ENCODE assay signal across 26 cellular contexts in the genomic region with DNA sequence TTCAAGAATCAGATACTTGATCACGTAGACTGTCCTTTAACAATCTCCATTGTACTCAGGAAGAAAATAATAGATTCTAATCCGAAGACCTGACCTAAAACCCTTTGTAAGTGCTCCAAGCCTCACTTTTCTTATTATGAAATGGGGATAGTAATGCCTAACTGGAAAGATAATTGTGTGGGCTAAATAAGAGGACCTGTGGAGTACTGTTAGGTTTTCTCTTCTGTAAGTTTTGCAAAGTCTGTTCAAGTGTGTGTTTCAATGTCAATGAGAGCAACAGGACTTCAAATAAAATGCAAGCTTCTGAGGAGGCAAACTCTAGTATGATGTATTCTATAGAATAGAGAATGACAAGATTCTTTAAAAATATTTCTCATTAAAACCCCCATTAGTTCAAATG.
DNase-seq lines count a peak whose midpoint lies in the region; ATAC-seq, FAIRE-seq and TF ChIP-seq lines count a peak whose summit lies in the region.
"Had no signal": no experiment of that assay in that cellular context is flagged by ENCODE, and none has a peak within 500 bp of the region (broad histone marks: within the 10 kb centered on the region; RNA-seq: fewer than 3 reads in every experiment).

No MANE protein-coding gene starts in this region.

- no peaks in the 10 kb centered on the region for H3K4me1 ChIP-seq in naive thymus-derived CD4-positive, alpha-beta T cell (ENCODE audit: control insufficient read depth in 2 of 2, insufficient read depth in 2 of 2, low read length in 2 of 2)
- no peaks in the 10 kb centered on the region for H3K4me1 ChIP-seq in CD4-positive, alpha-beta memory T cell (ENCODE audit: insufficient read depth, low read length)
- H3K4me1 ChIP-seq: BE2C had no signal

- H3K36me3 Mint-ChIP-seq in brain: peaks cover 16% of the 10 kb centered on the region
- H3K36me3 Mint-ChIP-seq in naive thymus-derived CD4-positive, alpha-beta T cell: no peaks in the 10 kb centered on the region
- no peaks in the 10 kb centered on the region for H3K36me3 Mint-ChIP-seq in CD4-positive, alpha-beta memory T cell
- H3K36me3 Mint-ChIP-seq: CD14-positive monocyte, IgD-negative memory B cell had no signal

- H3K27ac Mint-ChIP-seq in brain: peak overlapping the region in 3 of 5 experiments; percentile 42 to 93 (median 46)
- no peak overlapping the region for H3K27ac Mint-ChIP-seq in naive thymus-derived CD4-positive, alpha-beta T cell
- H3K27ac Mint-ChIP-seq in CD4-positive, alpha-beta memory T cell: no peak overlapping the region
- H3K27ac Mint-ChIP-seq: CD14-positive monocyte, IgD-negative memory B cell had no signal

- no peaks in the 10 kb centered on the region for H3K27me3 ChIP-seq in layer of hippocampus (ENCODE audit: control insufficient read depth, insufficient read depth, low read length)
- no peaks in the 10 kb centered on the region for H3K27me3 ChIP-seq in naive thymus-derived CD4-positive, alpha-beta T cell (ENCODE audit: control insufficient read depth in 2 of 2, insufficient read depth in 2 of 2, low read length in 2 of 2)
- H3K27me3 ChIP-seq in CD4-positive, alpha-beta memory T cell (ENCODE audit: insufficient read depth, low read length): no peaks in the 10 kb centered on the region
- H3K27me3 ChIP-seq: BE2C had no signal

- CTCF ChIA-PET in naive thymus-derived CD4-positive, alpha-beta T cell (lab: Charles Lee): no interaction called here
- CTCF ChIA-PET in CD4-positive, alpha-beta memory T cell (lab: Charles Lee; ENCODE audit: partially characterized antibody): no interaction called here

- intact Hi-C loops in naive thymus-derived CD4-positive, alpha-beta T cell (cut with micrococcal nuclease): no loop called here
- intact Hi-C loops in CD4-positive, alpha-beta memory T cell (cut with micrococcal nuclease): no loop called here

- peaks cover 63% of the 10 kb centered on the region for H3K4me1 Mint-ChIP-seq in brain
- no peaks in the 10 kb centered on the region for H3K4me1 Mint-ChIP-seq in naive thymus-derived CD4-positive, alpha-beta T cell
- no peaks in the 10 kb centered on the region for H3K4me1 Mint-ChIP-seq in CD4-positive, alpha-beta memory T cell
- H3K4me1 Mint-ChIP-seq: IgD-negative memory B cell had no signal

- FAIRE-seq in urothelium cell line (lab: Jason Lieb, UNC): no peak
- FAIRE-seq: GM18507 had no signal

- H3K4me3 ChIP-seq in naive thymus-derived CD4-positive, alpha-beta T cell (ENCODE audit: low read length): no peak overlapping the region
- H3K4me3 ChIP-seq in CD4-positive, alpha-beta memory T cell (ENCODE audit: low read length in 2 of 2): no peak overlapping the region

- peaks cover 2 to 8% (median 3%) of the 10 kb centered on the region in 5 experiments for H3K9me3 Mint-ChIP-seq in brain
- no peaks in the 10 kb centered on the region for H3K9me3 Mint-ChIP-seq in naive thymus-derived CD4-positive, alpha-beta T cell
- peaks cover 0 to under 1% (median 0%) of the 10 kb centered on the region in 8 donors for H3K9me3 Mint-ChIP-seq in CD4-positive, alpha-beta memory T cell
- H3K9me3 Mint-ChIP-seq: CD14-positive monocyte had no signal

- no peaks in the 10 kb centered on the region for H3K27me3 Mint-ChIP-seq in brain
- peaks cover 0 to 3% (median 0%) of the 10 kb centered on the region in 5 donors for H3K27me3 Mint-ChIP-seq in naive thymus-derived CD4-positive, alpha-beta T cell
- peaks cover 0 to 1% of the 10 kb centered on the region in 2 donors for H3K27me3 Mint-ChIP-seq in CD4-positive, alpha-beta memory T cell
- H3K27me3 Mint-ChIP-seq: IgD-negative memory B cell had no signal

- no peak for ATAC-seq in naive thymus-derived CD4-positive, alpha-beta T cell
- ATAC-seq: HCT116, Panc1 had no signal

- no peaks in the 10 kb centered on the region for H3K9me3 ChIP-seq in naive thymus-derived CD4-positive, alpha-beta T cell (ENCODE audit: control insufficient read depth in 2 of 3, low read length in 3 of 3)
- no peaks in the 10 kb centered on the region for H3K9me3 ChIP-seq in CD4-positive, alpha-beta memory T cell (ENCODE audit: control insufficient read depth in 1 of 2, low read length in 2 of 2)
- H3K9me3 ChIP-seq: BE2C had no signal

- DNase-seq in G401 (ENCODE audit: low spot score): peak; percentile 40
- peak; percentile 30 for DNase-seq in putamen (ENCODE audit: low spot score)
- DNase-seq in naive thymus-derived CD4-positive, alpha-beta T cell: no peak
- no peak for DNase-seq in DMS 273 treated with DMSO at 0.1 percent for 48 hours (lab: John Stamatoyannopoulos, UW)
- DNase-seq in CD4-positive, alpha-beta memory T cell: no peak
- DNase-seq in urothelium cell line (ENCODE audit: low spot score): no peak
- DNase-seq: 8988T, ACHN, BE2C, Calu3, NCI-H1092, NCI-H1417 treated with DMSO at 0.1 percent for 48 hours, NCI-H1694 treated with DMSO at 0.1 percent for 48 hours, NCI-H2081, NCI-H2227 treated with DMSO at 0.1 percent for 48 hours, NCI-H526 treated with DMSO at 0.1 percent for 48 hours, SHP77 had no signal

- H3K4me3 Mint-ChIP-seq in brain: peak overlapping the region in 1 of 5 experiments; percentile 80
- no peak overlapping the region for H3K4me3 Mint-ChIP-seq in naive thymus-derived CD4-positive, alpha-beta T cell
- H3K4me3 Mint-ChIP-seq in CD4-positive, alpha-beta memory T cell: no peak overlapping the region
- H3K4me3 Mint-ChIP-seq: CD14-positive monocyte, IgD-negative memory B cell had no signal

- peak overlapping the region; percentile 62 for H3K27ac ChIP-seq in layer of hippocampus (ENCODE audit: low read depth, low read length)
- H3K27ac ChIP-seq in naive thymus-derived CD4-positive, alpha-beta T cell (ENCODE audit: low read depth, low read length): no peak overlapping the region
- no peak overlapping the region for H3K27ac ChIP-seq in CD4-positive, alpha-beta memory T cell (ENCODE audit: low read depth, low read length)
- H3K27ac ChIP-seq: KMS-11, RWPE1 had no signal

- POLR2A ChIA-PET in naive thymus-derived CD4-positive, alpha-beta T cell (lab: Charles Lee): no interaction called here
- POLR2A ChIA-PET in CD4-positive, alpha-beta memory T cell (lab: Charles Lee; ENCODE audit: partially characterized antibody): no interaction called here

- no peak for TF ChIP-seq CTCF in brain (conservative IDR thresholded peaks at IDR 0.05)

- no peaks in the 10 kb centered on the region for H3K36me3 ChIP-seq in naive thymus-derived CD4-positive, alpha-beta T cell (ENCODE audit: control insufficient read depth in 2 of 3, insufficient read depth in 3 of 3, low read length in 3 of 3)
- no peaks in the 10 kb centered on the region for H3K36me3 ChIP-seq in CD4-positive, alpha-beta memory T cell (ENCODE audit: insufficient read depth, low read length)
- H3K36me3 ChIP-seq: BE2C had no signal

- in situ Hi-C loops in G401 (cut with HindIII; ENCODE audit: low sequenced_read_pairs): no loop called here

Comparison
In these comparisons a context has a peak if more than half of its experiments do, and no peak if none do; other contexts are left out.
1. DNase-seq: peak in G401 (single experiment) and putamen (single experiment); none in naive thymus-derived CD4-positive, alpha-beta T cell (0 of 9), DMS 273 treated with DMSO at 0.1 percent for 48 hours (single experiment), CD4-positive, alpha-beta memory T cell (0 of 5) and urothelium cell line (single experiment).
2. H3K27ac Mint-ChIP-seq: peak in brain (3 of 5); none in naive thymus-derived CD4-positive, alpha-beta T cell (0 of 9) and CD4-positive, alpha-beta memory T cell (0 of 7).